Comparison of ENCODE assay signal across 8 cellular contexts in genomic region chr12:116818341-116818856, GRCh38.
DNase-seq lines count a peak whose midpoint lies in the region; ATAC-seq and TF ChIP-seq lines count a peak whose summit lies in the region.

No MANE protein-coding gene starts in this region.

- H3K27me3 ChIP-seq in NT2/D1 (ENCODE audit: insufficient read depth, insufficient read length), result no peaks in the 10 kb centered on the region
- no peaks in the 10 kb centered on the region for H3K27me3 ChIP-seq in iPS DF 6.9 (ENCODE audit: control insufficient read depth, insufficient read depth, low read length)
- H3K27me3 ChIP-seq in skeletal muscle satellite cell (ENCODE audit: control insufficient read depth, insufficient read depth, low read length), result no peaks in the 10 kb centered on the region

- DNase-seq in AG04449 (ENCODE audit: low read depth, low spot score) (no peak), NT2/D1 (ENCODE audit: low read depth, low spot score) (no peak), astrocyte of the cerebellum (ENCODE audit: low read depth) (no peak), iPS DF 6.9 (ENCODE audit: low read depth, low spot score) (no peak), NCI-H82 (lab: John Stamatoyannopoulos, UW) (no peak)

- WGBS in iPS DF 6.9 (ENCODE audit: insufficient coverage, insufficient read length), result no CpG with 5 or more reads among the region's 11 CpGs

- TF ChIP-seq CTCF in AG04449 (IDR thresholded peaks at IDR 0.05; ENCODE audit: insufficient read depth, low read length, missing control alignments) (no peak), astrocyte of the cerebellum (IDR thresholded peaks at IDR 0.05; ENCODE audit: low read depth, low read length, missing control alignments) (no peak)

- H3K4me1 ChIP-seq in NT2/D1 (ENCODE audit: insufficient read depth, insufficient read length), result peaks cover 15% of the 10 kb centered on the region
- no peaks in the 10 kb centered on the region for H3K4me1 ChIP-seq in iPS DF 6.9 (ENCODE audit: control insufficient read depth, insufficient read depth, low read length)
- peaks cover 10% of the 10 kb centered on the region for H3K4me1 ChIP-seq in skeletal muscle satellite cell (ENCODE audit: control insufficient read depth, insufficient read depth, low read length)

- H3K27ac ChIP-seq in iPS DF 6.9 (ENCODE audit: low read length), result no peak overlapping the region

- H3K9ac ChIP-seq in NT2/D1 (ENCODE audit: insufficient read length, low read depth) (peak overlapping the region; percentile 97), skeletal muscle satellite cell (ENCODE audit: low read depth, low read length) (peak overlapping the region; percentile 100)

- in situ Hi-C loops in astrocyte of the cerebellum (cut with HindIII; ENCODE audit: low sequenced_read_pairs), result no loop called here

- no peaks in the 10 kb centered on the region for H3K36me3 ChIP-seq in NT2/D1 (ENCODE audit: insufficient read depth, insufficient read length, low read length)
- H3K36me3 ChIP-seq in iPS DF 6.9 (ENCODE audit: control insufficient read depth, insufficient read depth, low read length), result no peaks in the 10 kb centered on the region
- no peaks in the 10 kb centered on the region for H3K36me3 ChIP-seq in skeletal muscle satellite cell (ENCODE audit: insufficient read depth, low read length)

- H3K4me3 ChIP-seq in AG04449 (ENCODE audit: low read depth, low read length), result peak overlapping the region; percentile 85
- H3K4me3 ChIP-seq in NT2/D1 (ENCODE audit: insufficient read length, low read depth), result peak overlapping the region; percentile 90
- H3K4me3 ChIP-seq in astrocyte of the cerebellum (ENCODE audit: low read depth, low read length), result peak overlapping the region; percentile 89
- H3K4me3 ChIP-seq in iPS DF 6.9 (ENCODE audit: low read length), result peak overlapping the region; percentile 90; the same call in 1 of the 2 replicates
- H3K4me3 ChIP-seq in skeletal muscle satellite cell (ENCODE audit: low read length), result peak overlapping the region; percentile 98

- peak; percentile 10 for ATAC-seq in GM18907 (IDR thresholded peaks at IDR 0.05; ENCODE audit: unreplicated experiment)
- ATAC-seq in HG02852 (IDR thresholded peaks at IDR 0.05; ENCODE audit: unreplicated experiment), result no peak

- H3K4me2 ChIP-seq in skeletal muscle satellite cell (ENCODE audit: low read length), result peak overlapping the region; percentile 100

- POLR2A ChIA-PET in AG04449 (lab: Yijun Ruan, JAX), result no interaction called here

- CTCF ChIA-PET in AG04449 (lab: Yijun Ruan, JAX), result interaction anchor here (0.8 kb wide), 1 partner anchor 115 kb away, joined by 3 read pairs; no protein-coding TSS in a partner anchor

- H3K9me3 ChIP-seq in NT2/D1 (ENCODE audit: insufficient read depth, low read length), result no peaks in the 10 kb centered on the region
- H3K9me3 ChIP-seq in iPS DF 6.9 (ENCODE audit: control insufficient read depth, insufficient read depth, low read length), result no peaks in the 10 kb centered on the region
- no peaks in the 10 kb centered on the region for H3K9me3 ChIP-seq in skeletal muscle satellite cell (replicated peaks; ENCODE audit: low read length)
